24 cellular contexts compared by ENCODE assay signal in the genomic region with DNA sequence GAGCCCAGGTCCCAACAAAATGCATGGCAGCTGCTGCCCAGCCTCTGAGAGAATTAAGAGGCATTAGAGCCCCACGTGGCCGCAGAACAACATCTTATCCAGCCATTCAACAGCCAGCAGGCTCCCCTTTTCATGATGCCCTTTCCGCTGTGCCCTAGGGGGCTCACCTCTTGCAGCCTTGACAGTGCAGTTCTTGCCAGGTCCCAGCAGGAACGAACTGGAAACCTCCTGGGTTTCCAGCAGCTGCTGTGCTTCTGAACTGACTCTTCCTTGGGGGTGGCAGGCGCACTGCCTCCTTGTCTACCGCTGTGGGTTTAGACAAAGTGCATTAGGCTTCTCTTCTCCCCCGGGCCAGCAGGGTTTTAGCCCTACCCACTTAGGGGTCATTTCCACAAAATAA.
"Had no signal": no experiment of that assay in that cellular context is flagged by ENCODE, and none has a peak within 500 bp of the region (broad histone marks: within the 10 kb centered on the region; RNA-seq: fewer than 3 reads in every experiment).

No MANE protein-coding gene starts in this region.

- H3K9me2 ChIP-seq: SK-N-SH had no signal

- H3K27ac ChIP-seq: body of pancreas, breast epithelium, SJSA1 had no signal

- H3K27me3 ChIP-seq: body of pancreas, breast epithelium, SJSA1 had no signal

- H3K36me3 ChIP-seq: breast epithelium, SJSA1 had no signal

- DNase-seq: activated CD4-positive, alpha-beta T cell treated with anti-CD3 and anti-CD28 coated beads for 36 hours; activated CD4-positive, alpha-beta T cell treated with anti-CD3 and anti-CD28 coated beads, Interleukin-2, amount 10 ng/mL, durations not matched to agents 7 days and 5 days; activated CD4-positive, alpha-beta T cell treated with anti-CD3 and anti-CD28 coated beads, Interleukin-2, amount 50 U/mL, for 48 hours; activated CD8-positive, alpha-beta T cell treated with anti-CD3 and anti-CD28 coated beads, Interleukin-2, amount 10 ng/mL, durations not matched to agents 7 days and 5 days; activated gamma-delta T cell; activated naive CD4-positive, alpha-beta T cell treated with Interleukin-2 at 50 U/mL for 16 hours; activated naive CD8-positive, alpha-beta T cell treated with anti-CD3 and anti-CD28 coated beads, Interleukin-2, amount 10 ng/mL, durations not matched to agents 7 days and 5 days; activated T-cell treated with anti-CD3 and anti-CD28 coated beads, Interleukin-2, amount 50 U/mL, for 24 hours; body of pancreas; NCI-H1048; NCI-H1417; NCI-H146; NCI-H187; NCI-H2029 treated with DMSO at 0.1 percent for 48 hours; NCI-H2171; NCI-H446 treated with DMSO at 0.1 percent for 48 hours; NCI-H526; NCI-H774; RPMI8226; SHP77 treated with DMSO at 0.1 percent for 48 hours; SK-N-SH had no signal

- H3K4me1 ChIP-seq: body of pancreas, breast epithelium, SJSA1 had no signal

- H3K9ac ChIP-seq: SK-N-SH had no signal

- H3K4me3 ChIP-seq: body of pancreas, breast epithelium, K562, SJSA1 had no signal

- H3K4me2 ChIP-seq: SK-N-SH had no signal

- H3K9me3 ChIP-seq: body of pancreas, breast epithelium, SJSA1, SK-N-SH had no signal
